ENCODE assay signal across 15 cellular contexts in genomic region chr9:100375677-100376076, GRCh38.
"Had no signal": no experiment of that assay in that cellular context is flagged by ENCODE, and none has a peak within 500 bp of the region (broad histone marks: within the 10 kb centered on the region; RNA-seq: fewer than 3 reads in every experiment).

No MANE protein-coding gene starts in this region.

- ATAC-seq: effector memory CD8-positive, alpha-beta T cell; naive thymus-derived CD8-positive, alpha-beta T cell; stimulated activated naive B cell treated with anti-CD40 and anti-IgM and Interleukin-4, amounts not matched to agents 10 μg/mL and 1 μg/mL and 100 μg/mL, for 72 hours had no signal

- H3K36me3 ChIP-seq: left ventricle myocardium inferior, tibial artery had no signal

- H3K4me1 Mint-ChIP-seq: naive thymus-derived CD8-positive, alpha-beta T cell had no signal

- H3K36me3 Mint-ChIP-seq: naive thymus-derived CD8-positive, alpha-beta T cell; stimulated activated naive B cell treated with anti-CD40 and anti-IgM and Interleukin-4, amounts not matched to agents 10 μg/mL and 1 μg/mL and 100 μg/mL, for 72 hours had no signal

- H3K27me3 Mint-ChIP-seq: dendritic cell treated with granulocyte-macrophage colony-stimulating factor and Interleukin-4, amounts not matched to agents 40 ng/mL and 50 ng/mL, for 4 days; naive thymus-derived CD8-positive, alpha-beta T cell; stimulated activated naive B cell treated with anti-CD40 and anti-IgM and Interleukin-4, amounts not matched to agents 10 μg/mL and 1 μg/mL and 100 μg/mL, for 72 hours had no signal

- H3K27ac Mint-ChIP-seq: dendritic cell treated with granulocyte-macrophage colony-stimulating factor and Interleukin-4, amounts not matched to agents 40 ng/mL and 50 ng/mL, for 4 days; effector memory CD8-positive, alpha-beta T cell; stimulated activated naive B cell treated with anti-CD40 and anti-IgM and Interleukin-4, amounts not matched to agents 10 μg/mL and 1 μg/mL and 100 μg/mL, for 72 hours had no signal

- FAIRE-seq: kidney had no signal

- H3K9me3 Mint-ChIP-seq: dendritic cell treated with granulocyte-macrophage colony-stimulating factor and Interleukin-4, amounts not matched to agents 40 ng/mL and 50 ng/mL, for 4 days; effector memory CD8-positive, alpha-beta T cell; naive thymus-derived CD8-positive, alpha-beta T cell; stimulated activated naive B cell treated with anti-CD40 and anti-IgM and Interleukin-4, amounts not matched to agents 10 μg/mL and 1 μg/mL and 100 μg/mL, for 72 hours had no signal

- H3K27ac ChIP-seq: left ventricle myocardium inferior, tibial artery had no signal

- H3K4me3 ChIP-seq: left ventricle myocardium inferior, tibial artery had no signal

- H3K9me3 ChIP-seq: tibial artery had no signal

- H3K27me3 ChIP-seq: tibial artery had no signal

- H3K4me3 Mint-ChIP-seq: dendritic cell treated with granulocyte-macrophage colony-stimulating factor and Interleukin-4, amounts not matched to agents 40 ng/mL and 50 ng/mL, for 4 days; effector memory CD8-positive, alpha-beta T cell; naive thymus-derived CD8-positive, alpha-beta T cell; stimulated activated naive B cell treated with anti-CD40 and anti-IgM and Interleukin-4, amounts not matched to agents 10 μg/mL and 1 μg/mL and 100 μg/mL, for 72 hours had no signal

- DNase-seq: activated CD4-positive, alpha-beta T cell treated with anti-CD3 and anti-CD28 coated beads, Interleukin-2, amount 50 U/mL, for 1 hour; activated CD8-positive, alpha-beta memory T cell treated with anti-CD3 and anti-CD28 coated beads for 24 hours; aorta; effector memory CD8-positive, alpha-beta T cell; kidney; left ventricle myocardium inferior; mesenchymal stem cell; naive thymus-derived CD8-positive, alpha-beta T cell; posterior cingulate gyrus; retina; stimulated activated CD4-positive, alpha-beta T cell treated with anti-CD3 and anti-CD28 coated beads, Interleukin-4, amount 100 ng/mL, for 1 hour; stimulated activated naive B cell treated with anti-CD40 and anti-IgM and Interleukin-4, amounts not matched to agents 10 μg/mL and 1 μg/mL and 100 μg/mL, for 72 hours; SW 1271; tibial artery had no signal

- H3K4me1 ChIP-seq: left ventricle myocardium inferior, tibial artery had no signal
